In the genomic region with DNA sequence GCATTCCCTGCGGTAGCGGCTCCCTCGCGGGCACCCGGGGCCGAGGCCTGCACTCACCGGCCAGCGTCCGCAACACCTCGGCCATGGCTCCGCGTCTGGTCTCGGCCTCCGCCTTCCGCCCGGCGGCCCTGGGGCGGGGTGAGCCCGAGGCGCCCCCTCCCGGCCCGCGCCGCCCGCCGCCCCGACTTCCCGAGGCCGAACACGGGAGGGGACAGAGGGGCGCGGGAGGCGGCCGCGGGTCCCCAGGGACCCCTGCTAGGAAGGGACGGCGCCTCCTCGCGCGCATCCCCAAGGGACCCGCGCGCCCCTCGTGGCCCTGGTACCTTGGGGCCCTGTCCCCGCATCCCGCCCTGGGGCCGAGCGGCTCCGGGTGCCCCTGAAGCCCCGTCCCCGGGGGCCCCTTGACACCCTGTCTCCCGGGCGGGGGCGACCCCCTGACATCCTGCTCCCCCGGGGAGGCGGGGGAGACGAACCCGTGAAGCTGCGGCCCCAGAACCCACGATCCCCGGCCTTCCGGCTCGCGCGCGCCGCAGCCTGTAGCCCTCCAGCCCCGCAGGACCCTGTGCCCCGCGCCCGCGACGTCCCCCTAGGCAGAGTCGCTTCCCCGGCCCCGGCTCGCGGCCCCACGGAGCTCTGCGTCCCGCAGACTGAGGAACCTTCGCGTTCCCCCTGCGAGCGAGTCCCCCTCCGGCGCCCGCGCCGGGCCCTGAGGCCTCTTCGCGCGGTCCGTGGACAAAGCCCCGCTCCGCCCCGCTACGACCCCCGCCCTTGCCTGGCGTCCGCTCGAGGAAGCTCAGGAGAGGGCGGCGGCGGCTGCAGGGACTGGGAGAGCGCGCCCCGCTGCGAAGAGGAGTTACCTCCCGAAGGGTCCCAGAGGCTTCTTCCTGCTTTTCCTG, we compare ENCODE assay signal across 9 cellular contexts. TPM values are rescaled to one million over a fixed set of nuclear protein-coding genes. Genes with fewer than 3 reads are reported as not detected.
DNase-seq lines count a peak whose midpoint lies in the region; ATAC-seq and TF ChIP-seq lines count a peak whose summit lies in the region.
"Had no signal": no experiment of that assay in that cellular context is flagged by ENCODE, and none has a peak within 500 bp of the region (broad histone marks: within the 10 kb centered on the region; RNA-seq: fewer than 3 reads in every experiment).

A gene (minus strand): TSS at position 97 of the 896 bp plus-strand sequence.

- no peak within 1 kb of the TSS for H3K4me3 Mint-ChIP-seq in HFFc6
- H3K4me3 Mint-ChIP-seq in central memory CD8-positive, alpha-beta T cell, result peak within 1 kb of the TSS; percentile 19
- no peak within 1 kb of the TSS for H3K4me3 Mint-ChIP-seq in stimulated activated memory B cell treated with anti-CD40 and anti-IgM and Interleukin-4, amounts not matched to agents 10 μg/mL and 1 μg/mL and 100 μg/mL, for 72 hours

- DNase-seq in HFFc6 (no peak), left lobe of liver (ENCODE audit: low spot score) (peak; percentile 32), GM19238 (ENCODE audit: insufficient read length, low spot score) (no peak)
- peak in 1 of 2 donors; percentile 10 for DNase-seq in central memory CD8-positive, alpha-beta T cell (ENCODE audit: low spot score in 2 of 2)
- DNase-seq: mesenchymal stem cell, NCI-H1092 treated with DMSO at 0.1 percent for 48 hours had no signal

- no peaks in the 10 kb centered on the region for H3K4me1 Mint-ChIP-seq in HFFc6 (ENCODE audit: low read depth)
- H3K4me1 Mint-ChIP-seq in central memory CD8-positive, alpha-beta T cell, result no peaks in the 10 kb centered on the region
- no peaks in the 10 kb centered on the region for H3K4me1 Mint-ChIP-seq in stimulated activated memory B cell treated with anti-CD40 and anti-IgM and Interleukin-4, amounts not matched to agents 10 μg/mL and 1 μg/mL and 100 μg/mL, for 72 hours

- no peaks in the 10 kb centered on the region for H3K36me3 Mint-ChIP-seq in HFFc6 (ENCODE audit: low read depth)
- H3K36me3 Mint-ChIP-seq in central memory CD8-positive, alpha-beta T cell (ENCODE audit: insufficient read depth), result no peaks in the 10 kb centered on the region
- H3K36me3 Mint-ChIP-seq in stimulated activated memory B cell treated with anti-CD40 and anti-IgM and Interleukin-4, amounts not matched to agents 10 μg/mL and 1 μg/mL and 100 μg/mL, for 72 hours, result no peaks in the 10 kb centered on the region

- ATAC-seq in central memory CD8-positive, alpha-beta T cell (replicated peaks; ENCODE audit: extremely low read depth, poor library complexity, severe bottlenecking), result no peak
- peak; percentile 14 for ATAC-seq in left lobe of liver
- peak; percentile 45 for ATAC-seq in stimulated activated memory B cell treated with anti-CD40 and anti-IgM and Interleukin-4, amounts not matched to agents 10 μg/mL and 1 μg/mL and 100 μg/mL, for 72 hours
- ATAC-seq in GM19455 (IDR thresholded peaks at IDR 0.05; ENCODE audit: unreplicated experiment), result no peak
- ATAC-seq in HG02571 (IDR thresholded peaks at IDR 0.05; ENCODE audit: unreplicated experiment), result no peak

- no peaks in the 10 kb centered on the region for H3K9me3 Mint-ChIP-seq in HFFc6
- no peaks in the 10 kb centered on the region for H3K9me3 Mint-ChIP-seq in central memory CD8-positive, alpha-beta T cell
- peaks cover 5% of the 10 kb centered on the region for H3K9me3 Mint-ChIP-seq in stimulated activated memory B cell treated with anti-CD40 and anti-IgM and Interleukin-4, amounts not matched to agents 10 μg/mL and 1 μg/mL and 100 μg/mL, for 72 hours

- TF ChIP-seq CTCF in HFFc6 (IDR thresholded peaks at IDR 0.05), result 0 out of 2 replicates have a peak, but pooled peaks have one; percentile 10

- H3K27ac Mint-ChIP-seq in HFFc6, result no peak within 1 kb of the TSS
- H3K27ac Mint-ChIP-seq in central memory CD8-positive, alpha-beta T cell (ENCODE audit: low read depth), result no peak within 1 kb of the TSS
- H3K27ac Mint-ChIP-seq in stimulated activated memory B cell treated with anti-CD40 and anti-IgM and Interleukin-4, amounts not matched to agents 10 μg/mL and 1 μg/mL and 100 μg/mL, for 72 hours, result no peak within 1 kb of the TSS

- H3K27me3 Mint-ChIP-seq in HFFc6 (ENCODE audit: insufficient read depth), result peaks cover 57% of the 10 kb centered on the region
- H3K27me3 Mint-ChIP-seq in central memory CD8-positive, alpha-beta T cell, result peaks cover 67% of the 10 kb centered on the region
- peaks cover 66% of the 10 kb centered on the region for H3K27me3 Mint-ChIP-seq in stimulated activated memory B cell treated with anti-CD40 and anti-IgM and Interleukin-4, amounts not matched to agents 10 μg/mL and 1 μg/mL and 100 μg/mL, for 72 hours

RNA-seq across cellular contexts. Expression of the gene that starts here (rescaled TPM):
- not detected for total RNA-seq in HFFc6 (2021; fragmentation: NEBNext Ultra II Directional; extraction: Animal tissue kit (Norgen Biotek cat#: 25700))
- 0.03 TPM for total RNA-seq in left lobe of liver

Comparison
In these comparisons a context has a peak if more than half of its experiments do, and no peak if none do; other contexts are left out.
1. Peak in DNase-seq and ATAC-seq in left lobe of liver; RNA of the gene not detected or under 1 TPM.